Comparison of ENCODE assay signal across 24 cellular contexts in the genomic region with DNA sequence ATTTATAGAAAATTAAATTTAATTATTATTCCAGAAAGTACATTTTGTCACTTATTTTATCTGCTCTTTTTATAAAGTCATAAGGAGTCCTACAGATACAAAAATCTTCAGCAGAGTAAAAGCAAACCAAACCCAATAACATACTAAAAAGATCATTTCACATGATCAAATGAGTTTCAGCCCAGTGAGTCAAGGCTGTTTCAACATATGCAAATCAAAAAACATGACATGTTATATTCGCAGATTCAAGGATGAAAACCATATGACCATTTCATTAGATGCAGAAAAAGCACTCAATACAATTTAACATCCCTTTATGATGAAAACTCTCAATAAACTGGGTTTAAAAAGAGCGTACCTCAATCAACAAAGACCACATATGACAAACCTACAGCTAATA.
DNase-seq lines count a peak whose midpoint lies in the region; FAIRE-seq and TF ChIP-seq lines count a peak whose summit lies in the region.
"Had no signal": no experiment of that assay in that cellular context is flagged by ENCODE, and none has a peak within 500 bp of the region (broad histone marks: within the 10 kb centered on the region; RNA-seq: fewer than 3 reads in every experiment).

No MANE protein-coding gene starts in this region.

- H3K4me3 ChIP-seq in bronchial epithelial cell (ENCODE audit: low read depth, low read length) (no peak overlapping the region), fibroblast of mammary gland (ENCODE audit: control insufficient read depth, low read depth, low read length) (no peak overlapping the region)
- H3K4me3 ChIP-seq: BLaER1 treated with 17β-estradiol and CSF1 and Interleukin-3, amounts not matched to agents 10 nM and 100 nM; K562; MG63; Peyer's patch had no signal

- in situ Hi-C loops in KBM-7 (cut with MboI; ENCODE audit: low pct_unique_long_range_greater_than_20kb, low sequenced_read_pairs) = no loop called here

- H3K27me3 ChIP-seq in bronchial epithelial cell (ENCODE audit: control insufficient read depth, insufficient read depth, low read length) = no peaks in the 10 kb centered on the region
- H3K27me3 ChIP-seq: BLaER1 treated with 17β-estradiol and CSF1 and Interleukin-3, amounts not matched to agents 10 nM and 100 nM; MG63; Peyer's patch had no signal

- TF ChIP-seq CTCF in D721Med (IDR thresholded peaks at IDR 0.05; ENCODE audit: insufficient read depth, missing control alignments) = no peak
- TF ChIP-seq CTCF in bronchial epithelial cell (IDR thresholded peaks at IDR 0.05; ENCODE audit: insufficient read depth, low read length, severe bottlenecking) = no peak
- TF ChIP-seq CTCF in fibroblast of mammary gland (conservative IDR thresholded peaks at IDR 0.05; ENCODE audit: control insufficient read depth, insufficient read depth, low read depth, low read length) = no peak

- DNase-seq in D721Med (ENCODE audit: insufficient read length, low spot score) = no peak
- peak; percentile 10 for DNase-seq in bronchial epithelial cell (ENCODE audit: low read depth)
- peak; percentile 44 for DNase-seq in fibroblast of mammary gland (ENCODE audit: low read depth)
- peak; percentile 1 for DNase-seq in non-pigmented ciliary epithelial cell (ENCODE audit: low read depth)
- DNase-seq in Kasumi-1 (lab: John Stamatoyannopoulos, UW) = no peak
- no peak for DNase-seq in globus pallidus (ENCODE audit: low spot score)
- no peak for DNase-seq in KBM-7
- DNase-seq in dedifferentiated amniotic fluid mesenchymal stem cell (ENCODE audit: extremely low spot score) = no peak
- DNase-seq: AML-193; CD4-positive, alpha-beta T cell; DMS53; H7; MG63; NCI-H1694 treated with DMSO at 0.1 percent for 48 hours; NCI-H2081; NCI-H2227 treated with DMSO at 0.1 percent for 48 hours; NCI-H510A; NCI-H69; Peyer's patch; SHP77 treated with DMSO at 0.1 percent for 48 hours had no signal

- no peaks in the 10 kb centered on the region for H3K36me3 ChIP-seq in bronchial epithelial cell (ENCODE audit: control insufficient read depth, insufficient read depth, low read length)
- H3K36me3 ChIP-seq: BLaER1 treated with 17β-estradiol and CSF1 and Interleukin-3, amounts not matched to agents 10 nM and 100 nM; MG63; Peyer's patch had no signal

- FAIRE-seq in D721Med (lab: Jason Lieb, UNC) (peak; percentile 55), bronchial epithelial cell (lab: Jason Lieb, UNC) (no peak)
- FAIRE-seq: G401.6, HepG2, K562 had no signal

Comparison
In these comparisons a context has a peak if more than half of its experiments do, and no peak if none do; other contexts are left out.
1. DNase-seq: peak in bronchial epithelial cell (single experiment), fibroblast of mammary gland (single experiment) and non-pigmented ciliary epithelial cell (single experiment); none in D721Med (single experiment), Kasumi-1 (0 of 2), globus pallidus (single experiment), KBM-7 (single experiment) and dedifferentiated amniotic fluid mesenchymal stem cell (single experiment).